ENCODE assay signal across 8 cellular contexts in the genomic region with DNA sequence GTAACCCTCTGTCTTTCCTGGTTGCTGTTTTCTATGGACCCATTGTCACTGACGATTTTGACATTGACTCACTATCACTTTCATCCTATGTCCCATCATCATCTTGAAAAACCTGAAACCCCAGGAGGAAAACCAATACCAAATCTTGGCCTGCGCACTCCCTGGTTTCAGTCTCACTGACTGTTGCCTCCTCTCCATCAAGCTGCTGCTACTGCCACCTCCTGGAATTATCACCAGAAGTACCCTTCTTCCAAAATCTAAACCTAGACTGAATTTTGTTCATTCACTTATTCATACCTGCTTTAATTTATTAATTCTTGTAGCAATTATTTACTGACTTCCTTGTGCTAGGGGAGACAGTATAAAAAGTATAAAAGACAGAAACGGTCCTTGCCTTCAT. TPM values are rescaled to one million over a fixed set of nuclear protein-coding genes. Genes with fewer than 3 reads are reported as not detected.
DNase-seq lines count a peak whose midpoint lies in the region; ATAC-seq and TF ChIP-seq lines count a peak whose summit lies in the region.

No MANE protein-coding gene starts in this region.

- intact Hi-C loops in body of pancreas (cut with DNase I), result no loop called here

- 29 to 44% methylated on average over 3 of the region's 3 CpGs for WGBS in body of pancreas, 2 donors

- TF ChIP-seq CTCF in body of pancreas (IDR thresholded peaks at IDR 0.05) (peak in 4 of 7 experiments; percentile 18 to 41 (median 30)), osteoblast (IDR thresholded peaks at IDR 0.05; ENCODE audit: extremely low read depth, low read depth, low read length) (peak; percentile 39)

- H3K36me3 ChIP-seq in body of pancreas (replicated peaks in 1 of 2; ENCODE audit: insufficient read depth in 1 of 2, low read depth in 2 of 2) (no peaks in the 10 kb centered on the region), osteoblast (ENCODE audit: insufficient read depth, low read length) (no peaks in the 10 kb centered on the region), MG63 (no peaks in the 10 kb centered on the region)

- no peak for TF ChIP-seq POLR2A in body of pancreas (IDR thresholded peaks at IDR 0.05)

- DNase-seq in GM03348 (ENCODE audit: low spot score) (peak; percentile 7), NAMALWA (ENCODE audit: low spot score) (peak; percentile 17), body of pancreas (peak in 3 of 4 donors; percentile 15 to 19 (median 17)), osteoblast (ENCODE audit: insufficient read length, low spot score, missing footprints) (no peak), MG63 (no peak)
- DNase-seq in activated CD4-positive, CD25-positive, alpha-beta regulatory T cell treated with anti-CD3 and anti-CD28 coated beads, Interleukin-2, amount 50 U/mL, for 72 hours, result no peak

- H3K9me3 ChIP-seq in body of pancreas (no peaks in the 10 kb centered on the region), osteoblast (ENCODE audit: low read depth, low read length) (no peaks in the 10 kb centered on the region), MG63 (no peaks in the 10 kb centered on the region)

- no peaks in the 10 kb centered on the region for H4K20me1 ChIP-seq in osteoblast (ENCODE audit: insufficient read depth, low read length)

- H2AFZ ChIP-seq in osteoblast (ENCODE audit: low read length), result no peak overlapping the region

- H3K4me2 ChIP-seq in osteoblast (ENCODE audit: insufficient read depth, low read length), result no peak overlapping the region

- H3K79me2 ChIP-seq in osteoblast (ENCODE audit: insufficient read depth, low read length), result no peaks in the 10 kb centered on the region

- H3K4me3 ChIP-seq in body of pancreas (no peak overlapping the region), osteoblast (ENCODE audit: insufficient read depth, low read length) (no peak overlapping the region), MG63 (no peak overlapping the region)

- H3K27ac ChIP-seq in body of pancreas (no peak overlapping the region), osteoblast (ENCODE audit: low read depth, low read length) (no peak overlapping the region)

- H3K27me3 ChIP-seq in body of pancreas, result no peaks in the 10 kb centered on the region
- no peaks in the 10 kb centered on the region for H3K27me3 ChIP-seq in osteoblast (ENCODE audit: insufficient read depth, low read length)
- no peaks in the 10 kb centered on the region for H3K27me3 ChIP-seq in MG63

- ATAC-seq in body of pancreas (no peak), GM18873 (IDR thresholded peaks at IDR 0.05; ENCODE audit: low FRiP score, unreplicated experiment) (no peak), GM19452 (IDR thresholded peaks at IDR 0.05; ENCODE audit: unreplicated experiment) (no peak)

- H3K4me1 ChIP-seq in body of pancreas (no peaks in the 10 kb centered on the region), osteoblast (ENCODE audit: insufficient read depth, low read length) (no peaks in the 10 kb centered on the region)

RNA-seq across cellular contexts. Expression of gene ACBD5, which starts 44.5 kb away (rescaled TPM):
- total RNA-seq in body of pancreas, result 10 to 100 TPM; 10.4 to 11.5 TPM
- total RNA-seq in osteoblast, result 23.2 and 25.3 TPM in 2 replicates
- 12.8 and 26.1 TPM in 2 replicates for total RNA-seq in MG63 (2014; rRNA removed; shearing (Covaris generic); ENCODE audit: low replicate concordance)

Comparison
In these comparisons a context has a peak if more than half of its experiments do, and no peak if none do; other contexts are left out.
1. DNase-seq: peak in GM03348 (single experiment), NAMALWA (single experiment) and body of pancreas (3 of 4); none in osteoblast (single experiment), MG63 (single experiment) and activated CD4-positive, CD25-positive, alpha-beta regulatory T cell treated with anti-CD3 and anti-CD28 coated beads, Interleukin-2, amount 50 U/mL, for 72 hours (single experiment).